Comparison of ENCODE assay signal across 1 cellular context in the genomic region with DNA sequence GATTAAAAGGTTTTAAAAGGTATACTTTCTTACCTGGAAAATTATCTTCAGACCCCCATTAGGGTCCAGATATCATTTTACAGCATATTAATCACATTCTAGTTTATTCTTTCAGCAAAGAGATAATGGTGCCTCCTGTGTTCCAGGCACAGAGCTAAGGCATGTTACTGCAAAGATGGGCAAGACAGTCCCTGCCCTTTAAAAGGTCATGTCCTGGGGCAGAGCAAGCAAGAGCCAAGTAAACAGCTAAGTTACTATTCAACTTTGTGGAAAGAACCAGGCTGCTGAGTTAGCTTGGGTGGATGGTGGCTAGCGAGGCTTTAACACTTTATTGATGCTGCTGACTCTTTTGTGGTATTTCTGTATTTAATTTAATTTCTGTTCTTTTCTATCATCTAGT.
TF ChIP-seq lines count a peak whose summit lies in the region.

No MANE protein-coding gene starts in this region.

TF ChIP-seq in HepG2, 621 proteins besides CTCF, POLR2A, EP300 and RAD21 (continued from another document and continues in another):
- TF ChIP-seq, protein P1, sequence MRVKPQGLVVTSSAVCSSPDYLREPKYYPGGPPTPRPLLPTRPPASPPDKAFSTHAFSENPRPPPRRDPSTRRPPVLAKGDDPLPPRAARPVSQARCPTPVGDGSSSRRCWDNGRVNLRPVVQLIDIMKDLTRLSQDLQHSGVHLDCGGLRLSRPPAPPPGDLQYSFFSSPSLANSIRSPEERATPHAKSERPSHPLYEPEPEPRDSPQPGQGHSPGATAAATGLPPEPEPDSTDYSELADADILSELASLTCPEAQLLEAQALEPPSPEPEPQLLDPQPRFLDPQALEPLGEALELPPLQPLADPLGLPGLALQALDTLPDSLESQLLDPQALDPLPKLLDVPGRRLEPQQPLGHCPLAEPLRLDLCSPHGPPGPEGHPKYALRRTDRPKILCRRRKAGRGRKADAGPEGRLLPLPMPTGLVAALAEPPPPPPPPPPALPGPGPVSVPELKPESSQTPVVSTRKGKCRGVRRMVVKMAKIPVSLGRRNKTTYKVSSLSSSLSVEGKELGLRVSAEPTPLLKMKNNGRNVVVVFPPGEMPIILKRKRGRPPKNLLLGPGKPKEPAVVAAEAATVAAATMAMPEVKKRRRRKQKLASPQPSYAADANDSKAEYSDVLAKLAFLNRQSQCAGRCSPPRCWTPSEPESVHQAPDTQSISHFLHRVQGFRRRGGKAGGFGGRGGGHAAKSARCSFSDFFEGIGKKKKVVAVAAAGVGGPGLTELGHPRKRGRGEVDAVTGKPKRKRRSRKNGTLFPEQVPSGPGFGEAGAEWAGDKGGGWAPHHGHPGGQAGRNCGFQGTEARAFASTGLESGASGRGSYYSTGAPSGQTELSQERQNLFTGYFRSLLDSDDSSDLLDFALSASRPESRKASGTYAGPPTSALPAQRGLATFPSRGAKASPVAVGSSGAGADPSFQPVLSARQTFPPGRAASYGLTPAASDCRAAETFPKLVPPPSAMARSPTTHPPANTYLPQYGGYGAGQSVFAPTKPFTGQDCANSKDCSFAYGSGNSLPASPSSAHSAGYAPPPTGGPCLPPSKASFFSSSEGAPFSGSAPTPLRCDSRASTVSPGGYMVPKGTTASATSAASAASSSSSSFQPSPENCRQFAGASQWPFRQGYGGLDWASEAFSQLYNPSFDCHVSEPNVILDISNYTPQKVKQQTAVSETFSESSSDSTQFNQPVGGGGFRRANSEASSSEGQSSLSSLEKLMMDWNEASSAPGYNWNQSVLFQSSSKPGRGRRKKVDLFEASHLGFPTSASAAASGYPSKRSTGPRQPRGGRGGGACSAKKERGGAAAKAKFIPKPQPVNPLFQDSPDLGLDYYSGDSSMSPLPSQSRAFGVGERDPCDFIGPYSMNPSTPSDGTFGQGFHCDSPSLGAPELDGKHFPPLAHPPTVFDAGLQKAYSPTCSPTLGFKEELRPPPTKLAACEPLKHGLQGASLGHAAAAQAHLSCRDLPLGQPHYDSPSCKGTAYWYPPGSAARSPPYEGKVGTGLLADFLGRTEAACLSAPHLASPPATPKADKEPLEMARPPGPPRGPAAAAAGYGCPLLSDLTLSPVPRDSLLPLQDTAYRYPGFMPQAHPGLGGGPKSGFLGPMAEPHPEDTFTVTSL (CRISPR knock-in tag; IDR thresholded peaks at IDR 0.05; ENCODE audit: borderline replicate concordance): peak; percentile 44; the same call in 1 of the 2 replicates
- TF ChIP-seq ZNF121 (CRISPR knock-in tag; IDR thresholded peaks at IDR 0.05) (peak; percentile 72), HDAC6 (IDR thresholded peaks at IDR 0.05; ENCODE audit: low read depth, low read length) (no peak), RARA (CRISPR knock-in tag; IDR thresholded peaks at IDR 0.05) (peak; percentile 90), SIX1 (CRISPR knock-in tag; IDR thresholded peaks at IDR 0.05; ENCODE audit: borderline replicate concordance) (0 out of 2 replicates have a peak, but pooled peaks have one; percentile 57), IRF2 (CRISPR knock-in tag; IDR thresholded peaks at IDR 0.05) (peak; percentile 56; the same call in 1 of the 2 replicates), ZSCAN21 (CRISPR knock-in tag; IDR thresholded peaks at IDR 0.05; ENCODE audit: borderline replicate concordance) (no peak), CHCHD3 (CRISPR knock-in tag; IDR thresholded peaks at IDR 0.05) (no peak), ZNF570 (CRISPR knock-in tag; IDR thresholded peaks at IDR 0.05; ENCODE audit: borderline replicate concordance) (no peak), MATR3 (CRISPR knock-in tag; IDR thresholded peaks at IDR 0.05) (no peak), RFX1 (IDR thresholded peaks at IDR 0.05) (no peak), SRSF1 (optimal IDR thresholded peaks at IDR 0.05; ENCODE audit: low read depth, low read length) (no peak), HHEX (CRISPR knock-in tag; IDR thresholded peaks at IDR 0.05) (no peak), CCDC6 (CRISPR knock-in tag; IDR thresholded peaks at IDR 0.05) (0 out of 2 replicates have a peak, but pooled peaks have one; percentile 48), CBX2 (IDR thresholded peaks at IDR 0.05; ENCODE audit: low read depth, low read length) (no peak), CBX2 (CRISPR knock-in tag; IDR thresholded peaks at IDR 0.05; ENCODE audit: low read depth) (no peak), ZNF790 (CRISPR knock-in tag; IDR thresholded peaks at IDR 0.05; ENCODE audit: borderline replicate concordance) (no peak), ZNF660 (CRISPR knock-in tag; IDR thresholded peaks at IDR 0.05; ENCODE audit: borderline replicate concordance, low read depth) (no peak), ZSCAN25 (CRISPR knock-in tag; IDR thresholded peaks at IDR 0.05) (no peak), ZSCAN9 (CRISPR knock-in tag; IDR thresholded peaks at IDR 0.05; ENCODE audit: borderline replicate concordance) (0 out of 2 replicates have a peak, but pooled peaks have one; percentile 49), MAF1 (CRISPR knock-in tag; IDR thresholded peaks at IDR 0.05; ENCODE audit: borderline replicate concordance) (no peak), CEBPG (CRISPR knock-in tag; IDR thresholded peaks at IDR 0.05) (peak; percentile 56), HNRNPH1 (optimal IDR thresholded peaks at IDR 0.05; ENCODE audit: low read depth, low read length) (no peak), TSC22D2 (CRISPR knock-in tag; IDR thresholded peaks at IDR 0.05; ENCODE audit: borderline replicate concordance) (no peak), CAMTA2 (CRISPR knock-in tag; IDR thresholded peaks at IDR 0.05; ENCODE audit: borderline replicate concordance) (no peak), SALL1 (CRISPR knock-in tag; IDR thresholded peaks at IDR 0.05) (peak; percentile 60; the same call in 1 of the 2 replicates), ZNF143 (CRISPR knock-in tag; IDR thresholded peaks at IDR 0.05) (no peak), ZFY (CRISPR knock-in tag; IDR thresholded peaks at IDR 0.05) (no peak), RNF2 (conservative IDR thresholded peaks at IDR 0.05; ENCODE audit: low read depth) (no peak), SMC3 (IDR thresholded peaks at IDR 0.05; ENCODE audit: low read length) (no peak), PAF1 (CRISPR knock-in tag; IDR thresholded peaks at IDR 0.05) (no peak), ZNF816 (CRISPR knock-in tag; IDR thresholded peaks at IDR 0.05; ENCODE audit: borderline replicate concordance) (peak; percentile 55; the same call in 1 of the 2 replicates)
- TF ChIP-seq, protein P2, sequence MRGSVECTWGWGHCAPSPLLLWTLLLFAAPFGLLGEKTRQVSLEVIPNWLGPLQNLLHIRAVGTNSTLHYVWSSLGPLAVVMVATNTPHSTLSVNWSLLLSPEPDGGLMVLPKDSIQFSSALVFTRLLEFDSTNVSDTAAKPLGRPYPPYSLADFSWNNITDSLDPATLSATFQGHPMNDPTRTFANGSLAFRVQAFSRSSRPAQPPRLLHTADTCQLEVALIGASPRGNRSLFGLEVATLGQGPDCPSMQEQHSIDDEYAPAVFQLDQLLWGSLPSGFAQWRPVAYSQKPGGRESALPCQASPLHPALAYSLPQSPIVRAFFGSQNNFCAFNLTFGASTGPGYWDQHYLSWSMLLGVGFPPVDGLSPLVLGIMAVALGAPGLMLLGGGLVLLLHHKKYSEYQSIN (CRISPR knock-in tag; IDR thresholded peaks at IDR 0.05; ENCODE audit: borderline replicate concordance): no peak
- TF ChIP-seq, protein P3, sequence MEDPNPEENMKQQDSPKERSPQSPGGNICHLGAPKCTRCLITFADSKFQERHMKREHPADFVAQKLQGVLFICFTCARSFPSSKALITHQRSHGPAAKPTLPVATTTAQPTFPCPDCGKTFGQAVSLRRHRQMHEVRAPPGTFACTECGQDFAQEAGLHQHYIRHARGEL (CRISPR knock-in tag; IDR thresholded peaks at IDR 0.05): no peak
- TF ChIP-seq, protein P4, sequence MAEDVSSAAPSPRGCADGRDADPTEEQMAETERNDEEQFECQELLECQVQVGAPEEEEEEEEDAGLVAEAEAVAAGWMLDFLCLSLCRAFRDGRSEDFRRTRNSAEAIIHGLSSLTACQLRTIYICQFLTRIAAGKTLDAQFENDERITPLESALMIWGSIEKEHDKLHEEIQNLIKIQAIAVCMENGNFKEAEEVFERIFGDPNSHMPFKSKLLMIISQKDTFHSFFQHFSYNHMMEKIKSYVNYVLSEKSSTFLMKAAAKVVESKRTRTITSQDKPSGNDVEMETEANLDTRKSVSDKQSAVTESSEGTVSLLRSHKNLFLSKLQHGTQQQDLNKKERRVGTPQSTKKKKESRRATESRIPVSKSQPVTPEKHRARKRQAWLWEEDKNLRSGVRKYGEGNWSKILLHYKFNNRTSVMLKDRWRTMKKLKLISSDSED (CRISPR knock-in tag; IDR thresholded peaks at IDR 0.05): no peak
- TF ChIP-seq, protein P5, sequence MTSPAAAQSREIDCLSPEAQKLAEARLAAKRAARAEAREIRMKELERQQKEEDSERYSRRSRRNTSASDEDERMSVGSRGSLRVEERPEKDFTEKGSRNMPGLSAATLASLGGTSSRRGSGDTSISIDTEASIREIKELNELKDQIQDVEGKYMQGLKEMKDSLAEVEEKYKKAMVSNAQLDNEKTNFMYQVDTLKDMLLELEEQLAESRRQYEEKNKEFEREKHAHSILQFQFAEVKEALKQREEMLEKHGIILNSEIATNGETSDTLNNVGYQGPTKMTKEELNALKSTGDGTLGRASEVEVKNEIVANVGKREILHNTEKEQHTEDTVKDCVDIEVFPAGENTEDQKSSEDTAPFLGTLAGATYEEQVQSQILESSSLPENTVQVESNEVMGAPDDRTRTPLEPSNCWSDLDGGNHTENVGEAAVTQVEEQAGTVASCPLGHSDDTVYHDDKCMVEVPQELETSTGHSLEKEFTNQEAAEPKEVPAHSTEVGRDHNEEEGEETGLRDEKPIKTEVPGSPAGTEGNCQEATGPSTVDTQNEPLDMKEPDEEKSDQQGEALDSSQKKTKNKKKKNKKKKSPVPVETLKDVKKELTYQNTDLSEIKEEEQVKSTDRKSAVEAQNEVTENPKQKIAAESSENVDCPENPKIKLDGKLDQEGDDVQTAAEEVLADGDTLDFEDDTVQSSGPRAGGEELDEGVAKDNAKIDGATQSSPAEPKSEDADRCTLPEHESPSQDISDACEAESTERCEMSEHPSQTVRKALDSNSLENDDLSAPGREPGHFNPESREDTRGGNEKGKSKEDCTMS (CRISPR knock-in tag; conservative IDR thresholded peaks at IDR 0.05): no peak
- TF ChIP-seq, protein P6, sequence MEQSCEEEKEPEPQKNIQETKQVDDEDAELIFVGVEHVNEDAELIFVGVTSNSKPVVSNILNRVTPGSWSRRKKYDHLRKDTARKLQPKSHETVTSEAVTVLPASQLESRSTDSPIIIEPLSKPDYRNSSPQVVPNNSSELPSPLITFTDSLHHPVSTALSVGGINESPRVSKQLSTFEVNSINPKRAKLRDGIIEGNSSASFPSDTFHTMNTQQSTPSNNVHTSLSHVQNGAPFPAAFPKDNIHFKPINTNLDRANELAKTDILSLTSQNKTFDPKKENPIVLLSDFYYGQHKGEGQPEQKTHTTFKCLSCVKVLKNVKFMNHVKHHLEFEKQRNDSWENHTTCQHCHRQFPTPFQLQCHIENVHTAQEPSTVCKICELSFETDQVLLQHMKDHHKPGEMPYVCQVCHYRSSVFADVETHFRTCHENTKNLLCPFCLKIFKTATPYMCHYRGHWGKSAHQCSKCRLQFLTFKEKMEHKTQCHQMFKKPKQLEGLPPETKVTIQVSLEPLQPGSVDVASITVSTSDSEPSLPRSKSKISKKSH (CRISPR knock-in tag; IDR thresholded peaks at IDR 0.05; ENCODE audit: borderline replicate concordance): no peak
- TF ChIP-seq, protein P7, sequence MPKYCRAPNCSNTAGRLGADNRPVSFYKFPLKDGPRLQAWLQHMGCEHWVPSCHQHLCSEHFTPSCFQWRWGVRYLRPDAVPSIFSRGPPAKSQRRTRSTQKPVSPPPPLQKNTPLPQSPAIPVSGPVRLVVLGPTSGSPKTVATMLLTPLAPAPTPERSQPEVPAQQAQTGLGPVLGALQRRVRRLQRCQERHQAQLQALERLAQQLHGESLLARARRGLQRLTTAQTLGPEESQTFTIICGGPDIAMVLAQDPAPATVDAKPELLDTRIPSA (CRISPR knock-in tag; IDR thresholded peaks at IDR 0.05; ENCODE audit: borderline replicate concordance): no peak
- TF ChIP-seq, protein P8, sequence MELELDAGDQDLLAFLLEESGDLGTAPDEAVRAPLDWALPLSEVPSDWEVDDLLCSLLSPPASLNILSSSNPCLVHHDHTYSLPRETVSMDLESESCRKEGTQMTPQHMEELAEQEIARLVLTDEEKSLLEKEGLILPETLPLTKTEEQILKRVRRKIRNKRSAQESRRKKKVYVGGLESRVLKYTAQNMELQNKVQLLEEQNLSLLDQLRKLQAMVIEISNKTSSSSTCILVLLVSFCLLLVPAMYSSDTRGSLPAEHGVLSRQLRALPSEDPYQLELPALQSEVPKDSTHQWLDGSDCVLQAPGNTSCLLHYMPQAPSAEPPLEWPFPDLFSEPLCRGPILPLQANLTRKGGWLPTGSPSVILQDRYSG (CRISPR knock-in tag; IDR thresholded peaks at IDR 0.05): no peak
- TF ChIP-seq, protein P9, sequence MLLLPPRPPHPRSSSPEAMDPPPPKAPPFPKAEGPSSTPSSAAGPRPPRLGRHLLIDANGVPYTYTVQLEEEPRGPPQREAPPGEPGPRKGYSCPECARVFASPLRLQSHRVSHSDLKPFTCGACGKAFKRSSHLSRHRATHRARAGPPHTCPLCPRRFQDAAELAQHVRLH (CRISPR knock-in tag; IDR thresholded peaks at IDR 0.05; ENCODE audit: borderline replicate concordance, low read depth): 0 out of 2 replicates have a peak, but pooled peaks have one; percentile 30
- TF ChIP-seq, protein P10, sequence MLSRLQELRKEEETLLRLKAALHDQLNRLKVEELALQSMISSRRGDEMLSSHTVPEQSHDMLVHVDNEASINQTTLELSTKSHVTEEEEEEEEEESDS (CRISPR knock-in tag; IDR thresholded peaks at IDR 0.05; ENCODE audit: borderline replicate concordance): no peak
- TF ChIP-seq, protein P11, sequence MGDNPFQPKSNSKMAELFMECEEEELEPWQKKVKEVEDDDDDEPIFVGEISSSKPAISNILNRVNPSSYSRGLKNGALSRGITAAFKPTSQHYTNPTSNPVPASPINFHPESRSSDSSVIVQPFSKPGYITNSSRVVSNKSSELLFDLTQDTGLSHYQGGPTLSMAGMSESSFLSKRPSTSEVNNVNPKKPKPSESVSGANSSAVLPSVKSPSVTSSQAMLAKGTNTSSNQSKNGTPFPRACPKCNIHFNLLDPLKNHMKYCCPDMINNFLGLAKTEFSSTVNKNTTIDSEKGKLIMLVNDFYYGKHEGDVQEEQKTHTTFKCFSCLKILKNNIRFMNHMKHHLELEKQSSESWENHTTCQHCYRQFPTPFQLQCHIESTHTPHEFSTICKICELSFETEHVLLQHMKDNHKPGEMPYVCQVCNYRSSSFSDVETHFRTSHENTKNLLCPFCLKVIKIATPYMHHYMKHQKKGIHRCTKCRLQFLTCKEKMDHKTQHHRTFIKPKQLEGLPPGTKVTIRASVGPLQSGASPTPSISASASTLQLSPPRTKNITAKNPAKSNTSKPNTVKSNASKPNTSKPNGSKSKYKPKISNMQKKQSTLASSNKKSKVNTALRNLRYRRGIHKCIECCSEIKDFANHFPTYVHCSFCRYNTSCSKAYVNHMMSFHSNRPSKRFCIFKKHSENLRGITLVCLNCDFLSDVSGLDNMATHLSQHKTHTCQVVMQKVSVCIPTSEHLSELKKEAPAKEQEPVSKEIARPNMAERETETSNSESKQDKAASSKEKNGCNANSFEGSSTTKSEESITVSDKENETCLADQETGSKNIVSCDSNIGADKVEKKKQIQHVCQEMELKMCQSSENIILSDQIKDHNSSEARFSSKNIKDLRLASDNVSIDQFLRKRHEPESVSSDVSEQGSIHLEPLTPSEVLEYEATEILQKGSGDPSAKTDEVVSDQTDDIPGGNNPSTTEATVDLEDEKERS (CRISPR knock-in tag; IDR thresholded peaks at IDR 0.05): no peak
